Comparison of ENCODE assay signal across 23 cellular contexts in genomic region chrX:128619490-128619889, GRCh38.
"Had no signal": no experiment of that assay in that cellular context is flagged by ENCODE, and none has a peak within 500 bp of the region (broad histone marks: within the 10 kb centered on the region; RNA-seq: fewer than 3 reads in every experiment).

No MANE protein-coding gene starts in this region.

- H3K36me3 ChIP-seq: gastrocnemius medialis, lower lobe of right lung, neutrophil, right lobe of liver, suprapubic skin, transverse colon, upper lobe of right lung, uterus had no signal

- DNase-seq: cortex of kidney; foreskin fibroblast; gastrocnemius medialis; head of caudate nucleus; left ventricle myocardium superior; lower lobe of right lung; natural killer cell; right lobe of liver; small intestine; stimulated activated CD4-positive, alpha-beta T cell treated with anti-CD3 and anti-CD28 coated beads, Interleukin-15, amount 100 ng/mL, for 24 hours; stimulated activated CD4-positive, alpha-beta T cell treated with anti-CD3 and anti-CD28 coated beads, Interleukin-4, amount 100 ng/mL, for 1 hour; stimulated activated CD8-positive, alpha-beta memory T cell treated with anti-CD3 and anti-CD28 coated beads, Interleukin-4, amount 100 ng/mL, for 48 hours; stimulated activated naive CD4-positive, alpha-beta T cell; stimulated activated naive CD8-positive, alpha-beta T cell treated with anti-CD3 and anti-CD28 coated beads, Interleukin-15, amount 100 ng/mL, for 72 hours; transverse colon; upper lobe of right lung; uterus had no signal

- H3K4me1 ChIP-seq: gastrocnemius medialis, lower lobe of right lung, parathyroid adenoma, right lobe of liver, suprapubic skin, transverse colon, upper lobe of right lung, uterus had no signal

- H3K9ac ChIP-seq: parathyroid adenoma had no signal

- FAIRE-seq: keratinocyte, small intestine had no signal

- H3K4me3 ChIP-seq: gastrocnemius medialis, lower lobe of right lung, right lobe of liver, suprapubic skin, transverse colon, upper lobe of right lung, uterus had no signal

- H3K27ac ChIP-seq: epithelial cell of prostate, gastrocnemius medialis, lower lobe of right lung, neutrophil, parathyroid adenoma, right lobe of liver, suprapubic skin, transverse colon, upper lobe of right lung, uterus had no signal

- H3K27me3 ChIP-seq: gastrocnemius medialis, neutrophil, right lobe of liver, suprapubic skin, transverse colon, upper lobe of right lung, uterus had no signal

- H3K79me2 ChIP-seq: parathyroid adenoma had no signal

- ATAC-seq: esophagus mucosa; gastrocnemius medialis; left ventricle myocardium superior; lower lobe of right lung; natural killer cell; right lobe of liver; stimulated activated naive CD8-positive, alpha-beta T cell treated with anti-CD3 and anti-CD28 coated beads, Interleukin-15, amount 100 ng/mL, for 72 hours; upper lobe of right lung had no signal

- H3K9me3 ChIP-seq: gastrocnemius medialis, lower lobe of right lung, neutrophil, right lobe of liver, suprapubic skin, transverse colon, upper lobe of right lung, uterus had no signal

- H2AFZ ChIP-seq: parathyroid adenoma had no signal
